In the genomic region with DNA sequence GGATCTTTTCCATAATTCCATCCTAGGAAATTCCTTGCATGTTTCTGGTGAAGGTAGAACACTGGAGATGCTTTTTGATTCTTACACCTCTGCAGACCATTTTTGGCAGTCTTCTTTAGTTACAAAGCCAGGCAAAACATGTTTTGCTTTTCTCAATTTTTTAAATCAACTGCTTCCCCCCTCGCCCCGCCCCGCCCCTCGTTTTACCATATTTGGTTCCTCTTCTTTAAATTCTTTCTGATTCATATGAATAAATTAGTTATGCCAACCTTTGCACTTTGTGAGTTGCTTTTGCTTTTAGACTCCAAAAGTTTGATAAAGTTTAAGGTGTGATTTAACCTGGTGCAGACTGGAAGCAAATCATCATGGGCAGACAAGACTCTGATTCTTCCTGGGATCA, we compare ENCODE assay signal across 2 cellular contexts.
TF ChIP-seq lines count a peak whose summit lies in the region.

No MANE protein-coding gene starts in this region.

TF ChIP-seq in SK-N-SH, 30 proteins besides CTCF, POLR2A, EP300 and RAD21 (continued from another document):
- TF ChIP-seq REST (IDR thresholded peaks at IDR 0.05; ENCODE audit: low read depth, low read length) (no peak), SIN3A (IDR thresholded peaks at IDR 0.05; ENCODE audit: borderline replicate concordance, low read depth, low read length) (no peak), FOXJ3 (CRISPR knock-in tag; IDR thresholded peaks at IDR 0.05) (no peak), RCOR1 (IDR thresholded peaks at IDR 0.05; ENCODE audit: low read length) (no peak), POLR2AphosphoS5 (IDR thresholded peaks at IDR 0.05; ENCODE audit: low read depth, low read length) (no peak), CHD2 (IDR thresholded peaks at IDR 0.05; ENCODE audit: low read length, partially characterized antibody) (no peak), FOSL2 (IDR thresholded peaks at IDR 0.05; ENCODE audit: borderline replicate concordance, low read depth) (no peak), GABPA (IDR thresholded peaks at IDR 0.05; ENCODE audit: low read depth) (no peak), ELF1 (IDR thresholded peaks at IDR 0.05) (no peak), TCF12 (IDR thresholded peaks at IDR 0.05) (no peak), RFX5 (IDR thresholded peaks at IDR 0.05; ENCODE audit: low read length) (no peak), GATA2 (CRISPR knock-in tag; IDR thresholded peaks at IDR 0.05) (no peak), EZH2phosphoT487 (IDR thresholded peaks at IDR 0.05; ENCODE audit: borderline replicate concordance, low read depth) (no peak)
- TF ChIP-seq, protein P1, sequence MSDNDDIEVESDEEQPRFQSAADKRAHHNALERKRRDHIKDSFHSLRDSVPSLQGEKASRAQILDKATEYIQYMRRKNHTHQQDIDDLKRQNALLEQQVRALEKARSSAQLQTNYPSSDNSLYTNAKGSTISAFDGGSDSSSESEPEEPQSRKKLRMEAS (IDR thresholded peaks at IDR 0.05; ENCODE audit: low read depth): no peak
TF ChIP-seq in SK-N-SH: peak in this region for 0.

TF ChIP-seq in SK-N-SH treated with all-trans-retinoic acid at 6 μM for 48 hours, 23 proteins besides CTCF, POLR2A, EP300 and RAD21 (continued from another document):
- TF ChIP-seq, protein P2, sequence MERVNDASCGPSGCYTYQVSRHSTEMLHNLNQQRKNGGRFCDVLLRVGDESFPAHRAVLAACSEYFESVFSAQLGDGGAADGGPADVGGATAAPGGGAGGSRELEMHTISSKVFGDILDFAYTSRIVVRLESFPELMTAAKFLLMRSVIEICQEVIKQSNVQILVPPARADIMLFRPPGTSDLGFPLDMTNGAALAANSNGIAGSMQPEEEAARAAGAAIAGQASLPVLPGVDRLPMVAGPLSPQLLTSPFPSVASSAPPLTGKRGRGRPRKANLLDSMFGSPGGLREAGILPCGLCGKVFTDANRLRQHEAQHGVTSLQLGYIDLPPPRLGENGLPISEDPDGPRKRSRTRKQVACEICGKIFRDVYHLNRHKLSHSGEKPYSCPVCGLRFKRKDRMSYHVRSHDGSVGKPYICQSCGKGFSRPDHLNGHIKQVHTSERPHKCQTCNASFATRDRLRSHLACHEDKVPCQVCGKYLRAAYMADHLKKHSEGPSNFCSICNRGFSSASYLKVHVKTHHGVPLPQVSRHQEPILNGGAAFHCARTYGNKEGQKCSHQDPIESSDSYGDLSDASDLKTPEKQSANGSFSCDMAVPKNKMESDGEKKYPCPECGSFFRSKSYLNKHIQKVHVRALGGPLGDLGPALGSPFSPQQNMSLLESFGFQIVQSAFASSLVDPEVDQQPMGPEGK (CRISPR knock-in tag; IDR thresholded peaks at IDR 0.05; ENCODE audit: borderline replicate concordance): no peak
- no peak for TF ChIP-seq ZC3H10 (CRISPR knock-in tag; IDR thresholded peaks at IDR 0.05)
- TF ChIP-seq ISL1 (CRISPR knock-in tag; IDR thresholded peaks at IDR 0.05): no peak
- no peak for TF ChIP-seq GLIS3 (CRISPR knock-in tag; IDR thresholded peaks at IDR 0.05)
- no peak for TF ChIP-seq CSRNP3 (CRISPR knock-in tag; IDR thresholded peaks at IDR 0.05)
